34 cellular contexts compared by ENCODE assay signal in genomic region chr12:83886479-83886878, GRCh38.
"Had no signal": no experiment of that assay in that cellular context is flagged by ENCODE, and none has a peak within 500 bp of the region (broad histone marks: within the 10 kb centered on the region; RNA-seq: fewer than 3 reads in every experiment).

No MANE protein-coding gene starts in this region.

- DNase-seq: Karpas-422, Kasumi-1, MG63, MM.1S, MV-4-11, NCI-H1048, NCI-H1092, NCI-H1092 treated with DMSO at 0.1 percent for 48 hours, NCI-H1105, NCI-H1105 treated with DMSO at 0.1 percent for 48 hours, NCI-H1417, NCI-H1417 treated with DMSO at 0.1 percent for 48 hours, NCI-H1436, NCI-H1436 treated with DMSO at 0.1 percent for 48 hours, NCI-H146, NCI-H1694, NCI-H1694 treated with DMSO at 0.1 percent for 48 hours, NCI-H187, NCI-H187 treated with DMSO at 0.1 percent for 48 hours, NCI-H1930, NCI-H2029, NCI-H2029 treated with DMSO at 0.1 percent for 48 hours, NCI-H2081, NCI-H2081 treated with DMSO at 0.1 percent for 48 hours, NCI-H2107, NCI-H2171, NCI-H2171 treated with DMSO at 0.1 percent for 48 hours, NCI-H2227 treated with DMSO at 0.1 percent for 48 hours, NCI-H226, NCI-H345, NCI-H446, NCI-H446 treated with DMSO at 0.1 percent for 48 hours, NCI-H510A, NCI-H510A treated with DMSO at 0.1 percent for 48 hours had no signal

- H3K36me3 ChIP-seq: MG63 had no signal

- H3K4me3 ChIP-seq: MG63 had no signal

- H3K27me3 ChIP-seq: MG63 had no signal

- H3K9me3 ChIP-seq: MG63 had no signal
